Comparison of ENCODE assay signal across 24 cellular contexts in the genomic region with DNA sequence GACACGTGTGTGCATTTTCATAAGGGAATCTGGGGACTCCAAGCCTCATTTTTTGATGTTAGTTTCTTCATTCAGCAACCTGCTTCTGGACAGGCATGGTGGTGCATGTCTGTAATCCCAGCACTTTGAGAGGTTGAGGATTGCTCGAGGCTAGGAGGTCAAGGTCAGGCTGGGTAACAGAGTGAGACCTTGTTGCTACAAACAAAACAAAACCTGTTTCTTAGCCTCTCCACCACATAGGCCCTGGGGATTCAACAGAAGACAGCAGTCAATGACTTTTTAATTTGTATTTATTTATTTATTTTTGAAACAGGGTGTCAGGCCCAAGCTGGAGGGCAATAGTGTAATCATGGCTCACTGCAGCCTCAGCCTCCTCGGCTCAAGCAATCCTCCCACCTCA.
"Had no signal": no experiment of that assay in that cellular context is flagged by ENCODE, and none has a peak within 500 bp of the region (broad histone marks: within the 10 kb centered on the region; RNA-seq: fewer than 3 reads in every experiment).

No MANE protein-coding gene starts in this region.

- H3K9me3 Mint-ChIP-seq: activated B cell treated with CpG ODN at 0.5 μM for 24 hours; activated CD8-positive, alpha-beta T cell treated with anti-CD3 and anti-CD28 coated beads for 36 hours; activated naive CD4-positive, alpha-beta T cell treated with anti-CD3 and anti-CD28 coated beads, Interleukin-2, amount 50 U/mL, for 72 hours; activated T-cell treated with anti-CD3 and anti-CD28 coated beads, Interleukin-2, amount 50 U/mL, for 72 hours; stimulated activated effector memory CD8-positive, alpha-beta T cell treated with anti-CD3 and anti-CD28 coated beads, Interleukin-12 subunit alpha, Interleukin-12 subunit beta, amount 100 ng/mL, for 72 hours; stimulated activated naive CD8-positive, alpha-beta T cell treated with anti-CD3 and anti-CD28 coated beads, Interleukin-15, Interleukin-2, amounts not matched to agents 100 ng/mL and 50 ng/mL, for 24 hours had no signal

- H3K4me1 Mint-ChIP-seq: activated B cell treated with CpG ODN at 0.5 μM for 24 hours, nephron progenitor cell had no signal

- H3K27ac Mint-ChIP-seq: activated B cell treated with CpG ODN at 0.5 μM for 24 hours; activated CD8-positive, alpha-beta T cell treated with anti-CD3 and anti-CD28 coated beads for 36 hours; activated naive CD4-positive, alpha-beta T cell treated with anti-CD3 and anti-CD28 coated beads, Interleukin-2, amount 50 U/mL, for 72 hours; activated T-cell treated with anti-CD3 and anti-CD28 coated beads, Interleukin-2, amount 50 U/mL, for 72 hours; nephron progenitor cell; progenitor cell of endocrine pancreas; stimulated activated effector memory CD8-positive, alpha-beta T cell treated with anti-CD3 and anti-CD28 coated beads, Interleukin-12 subunit alpha, Interleukin-12 subunit beta, amount 100 ng/mL, for 72 hours; stimulated activated naive CD8-positive, alpha-beta T cell treated with anti-CD3 and anti-CD28 coated beads, Interleukin-15, Interleukin-2, amounts not matched to agents 100 ng/mL and 50 ng/mL, for 24 hours; T-helper 17 cell had no signal

- H3K36me3 ChIP-seq: esophagus muscularis mucosa, heart right ventricle, left ventricle myocardium inferior, ovary, thoracic aorta had no signal

- H3K27ac ChIP-seq: esophagus muscularis mucosa, heart right ventricle, left ventricle myocardium inferior, ovary, thoracic aorta had no signal

- H3K9me3 ChIP-seq: esophagus muscularis mucosa, heart right ventricle, left ventricle myocardium inferior, ovary, thoracic aorta had no signal

- H3K27me3 Mint-ChIP-seq: activated B cell treated with CpG ODN at 0.5 μM for 24 hours; activated CD8-positive, alpha-beta T cell treated with anti-CD3 and anti-CD28 coated beads for 36 hours; stimulated activated naive CD8-positive, alpha-beta T cell treated with anti-CD3 and anti-CD28 coated beads, Interleukin-15, Interleukin-2, amounts not matched to agents 100 ng/mL and 50 ng/mL, for 24 hours; T-helper 17 cell had no signal

- H3K4me1 ChIP-seq: esophagus muscularis mucosa, heart right ventricle, left ventricle myocardium inferior had no signal

- DNase-seq: activated B cell treated with CpG ODN at 0.5 μM for 24 hours; activated CD4-positive, alpha-beta T cell treated with anti-CD3 and anti-CD28 coated beads, Interleukin-2, amount 50 U/mL, for 1 hour; activated CD8-positive, alpha-beta T cell treated with anti-CD3 and anti-CD28 coated beads for 36 hours; activated naive CD4-positive, alpha-beta T cell; activated T-cell treated with anti-CD3 and anti-CD28 coated beads, Interleukin-2, amount 50 U/mL, for 72 hours; dermis blood vessel endothelial cell; effector CD4-positive, alpha-beta T cell; foreskin melanocyte; heart right ventricle; left ventricle myocardium inferior; nephron progenitor cell; ovary; small intestine; stimulated activated CD4-positive, alpha-beta T cell treated with anti-CD3 and anti-CD28 coated beads, Interleukin-4, amount 100 ng/mL, for 24 hours; T-helper 17 cell; T1000 had no signal

- H3K27me3 ChIP-seq: esophagus muscularis mucosa, heart right ventricle, ovary had no signal

- H3K4me3 Mint-ChIP-seq: activated B cell treated with CpG ODN at 0.5 μM for 24 hours; activated CD8-positive, alpha-beta T cell treated with anti-CD3 and anti-CD28 coated beads for 36 hours; activated T-cell treated with anti-CD3 and anti-CD28 coated beads, Interleukin-2, amount 50 U/mL, for 72 hours; nephron progenitor cell; stimulated activated effector memory CD8-positive, alpha-beta T cell treated with anti-CD3 and anti-CD28 coated beads, Interleukin-12 subunit alpha, Interleukin-12 subunit beta, amount 100 ng/mL, for 72 hours; stimulated activated naive CD8-positive, alpha-beta T cell treated with anti-CD3 and anti-CD28 coated beads, Interleukin-15, Interleukin-2, amounts not matched to agents 100 ng/mL and 50 ng/mL, for 24 hours; T-helper 17 cell had no signal

- ATAC-seq: activated CD8-positive, alpha-beta T cell treated with anti-CD3 and anti-CD28 coated beads for 36 hours; activated naive CD4-positive, alpha-beta T cell treated with anti-CD3 and anti-CD28 coated beads, Interleukin-2, amount 50 U/mL, for 72 hours; activated T-cell treated with anti-CD3 and anti-CD28 coated beads, Interleukin-2, amount 50 U/mL, for 72 hours; heart right ventricle; sciatic nerve; stimulated activated effector memory CD8-positive, alpha-beta T cell treated with anti-CD3 and anti-CD28 coated beads, Interleukin-12 subunit alpha, Interleukin-12 subunit beta, amount 100 ng/mL, for 72 hours; T-helper 17 cell had no signal

- H3K36me3 Mint-ChIP-seq: activated naive CD4-positive, alpha-beta T cell treated with anti-CD3 and anti-CD28 coated beads, Interleukin-2, amount 50 U/mL, for 72 hours; stimulated activated effector memory CD8-positive, alpha-beta T cell treated with anti-CD3 and anti-CD28 coated beads, Interleukin-12 subunit alpha, Interleukin-12 subunit beta, amount 100 ng/mL, for 72 hours had no signal

- H3K4me3 ChIP-seq: esophagus muscularis mucosa, heart right ventricle, left ventricle myocardium inferior, lung, ovary, thoracic aorta had no signal
